ENCODE assay signal across 9 cellular contexts in genomic region chr17:63511331-63511730, GRCh38. TPM values are rescaled to one million over a fixed set of nuclear protein-coding genes. Genes with fewer than 3 reads are reported as not detected.
"Had no signal": no experiment of that assay in that cellular context is flagged by ENCODE, and none has a peak within 500 bp of the region (broad histone marks: within the 10 kb centered on the region; RNA-seq: fewer than 3 reads in every experiment).

No MANE protein-coding gene starts in this region.

- DNase-seq: GDM1, GF-D8 had no signal

- ATAC-seq: GM12878 had no signal

- FAIRE-seq: G401.6, GM12878, GM12891, GM12892, GM18507, GM19239 had no signal

- H3K4me3 ChIP-seq: GM12878 had no signal

RNA-seq across cellular contexts. Expression of gene KCNH6, which starts 11.8 kb away (rescaled TPM):
- total RNA-seq: G401, GM12878 had no signal
- polyA plus RNA-seq: GM12878 had no signal

RNA-seq across cellular contexts. Expression of gene ACE, which starts 34.5 kb away (rescaled TPM):
- polyA plus RNA-seq: GM12878 had no signal
